ENCODE assay signal across 1 cellular context in genomic region chr6:44530209-44530909, GRCh38.
TF ChIP-seq lines count a peak whose summit lies in the region.

No MANE protein-coding gene starts in this region.

TF ChIP-seq in GM23338, 12 proteins besides CTCF, POLR2A, EP300 and RAD21 (continued from another document):
- no peak for TF ChIP-seq ZNF114 (CRISPR knock-in tag; IDR thresholded peaks at IDR 0.05)
- no peak for TF ChIP-seq EZH2phosphoT487 (IDR thresholded peaks at IDR 0.05; ENCODE audit: unreplicated experiment)
- TF ChIP-seq ZNF462 (CRISPR knock-in tag; IDR thresholded peaks at IDR 0.05) = no peak
- TF ChIP-seq ZNF331 (CRISPR knock-in tag; IDR thresholded peaks at IDR 0.05; ENCODE audit: low read depth) = no peak
TF ChIP-seq in GM23338: peak in this region for 0.
